Comparison of ENCODE assay signal across 8 cellular contexts in the genomic region with DNA sequence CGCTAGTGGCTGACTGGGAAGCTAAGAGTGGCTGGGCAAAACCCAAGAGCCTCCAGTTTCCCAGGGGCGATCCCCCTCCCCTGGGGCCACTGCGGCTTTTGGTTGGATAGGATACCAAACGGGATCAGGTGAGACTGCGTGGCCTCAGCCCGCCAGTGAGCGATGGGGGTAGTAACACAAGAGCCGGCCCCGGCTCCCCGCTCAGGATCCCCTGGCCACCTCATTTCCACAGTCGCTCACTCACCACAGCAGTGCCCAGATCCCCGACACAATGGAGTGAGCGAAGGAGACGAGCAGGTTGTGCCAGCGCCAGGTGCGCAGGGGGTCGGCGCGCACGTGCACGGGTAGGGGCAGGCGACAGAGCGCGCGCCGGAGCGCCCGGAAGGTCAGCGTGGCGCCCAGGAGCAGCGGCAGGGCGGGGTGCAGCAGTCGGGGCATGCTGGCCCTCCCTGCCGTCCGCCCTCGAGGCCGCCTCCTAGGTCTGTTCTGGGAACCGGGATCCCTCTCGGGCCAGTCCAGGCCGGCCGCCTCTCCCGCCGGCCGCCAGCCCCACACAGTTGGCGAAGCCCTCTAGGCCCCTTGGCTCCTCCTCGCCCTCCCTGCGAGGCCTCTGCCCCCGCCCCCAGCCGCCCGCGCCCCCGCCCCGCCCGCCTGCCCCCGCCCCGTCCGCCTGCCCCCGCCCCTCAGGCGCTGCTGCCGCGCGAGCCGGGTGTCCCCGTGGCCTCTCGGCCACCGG. TPM values are rescaled to one million over a fixed set of nuclear protein-coding genes. Genes with fewer than 3 reads are reported as not detected.
DNase-seq lines count a peak whose midpoint lies in the region; ATAC-seq, FAIRE-seq and TF ChIP-seq lines count a peak whose summit lies in the region.

A gene with protein sequence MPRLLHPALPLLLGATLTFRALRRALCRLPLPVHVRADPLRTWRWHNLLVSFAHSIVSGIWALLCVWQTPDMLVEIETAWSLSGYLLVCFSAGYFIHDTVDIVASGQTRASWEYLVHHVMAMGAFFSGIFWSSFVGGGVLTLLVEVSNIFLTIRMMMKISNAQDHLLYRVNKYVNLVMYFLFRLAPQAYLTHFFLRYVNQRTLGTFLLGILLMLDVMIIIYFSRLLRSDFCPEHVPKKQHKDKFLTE (minus strand): TSS at position 574 of the 736 bp plus-strand sequence. CDS start 136 bp downstream, at position 438.

- intact Hi-C loops in CD14-positive monocyte (cut with micrococcal nuclease) = loop anchor here (1.0 to 5.0 kb wide), 3 partner anchors 17 to 86 kb away; no protein-coding TSS in a partner anchor

- H3K9me3 Mint-ChIP-seq in CD14-positive monocyte = peaks cover 0 to 2% (median 0%) of the 10 kb centered on the region in 7 donors

- peaks cover 22% of the 10 kb centered on the region for H3K36me3 ChIP-seq in bronchial epithelial cell (ENCODE audit: control insufficient read depth, insufficient read depth, low read length)

- no peak for DNase-seq in CD14-positive monocyte (ENCODE audit: low spot score)
- peak; percentile 57 for DNase-seq in NCI-H146 treated with DMSO at 0.1 percent for 48 hours (lab: John Stamatoyannopoulos, UW; ENCODE audit: unreplicated experiment)
- peak; percentile 42 for DNase-seq in T-helper 22 cell (ENCODE audit: low read depth)
- DNase-seq in bronchial epithelial cell (ENCODE audit: low read depth) = peak; percentile 63
- DNase-seq in islet precursor cell = peak; percentile 98
- DNase-seq in stimulated activated CD4-positive, alpha-beta T cell treated with anti-CD3 and anti-CD28 coated beads, Interleukin-1b, Interleukin-23, amount 100 ng/mL, for 48 hours = peak; percentile 72

- peak within 1 kb of the TSS; percentile 89 to 95 for H3K4me3 Mint-ChIP-seq in CD14-positive monocyte

- ATAC-seq in GM21515 (IDR thresholded peaks at IDR 0.05; ENCODE audit: unreplicated experiment) (peak; percentile 2), HG03095 (IDR thresholded peaks at IDR 0.05; ENCODE audit: unreplicated experiment) (no peak)

- peaks cover 2 to 15% (median 7%) of the 10 kb centered on the region in 3 donors for H3K27me3 Mint-ChIP-seq in CD14-positive monocyte (ENCODE audit: low read depth in 3 of 3)

- no peak for TF ChIP-seq CTCF in CD14-positive monocyte (IDR thresholded peaks at IDR 0.05)
- TF ChIP-seq CTCF in bronchial epithelial cell (IDR thresholded peaks at IDR 0.05; ENCODE audit: insufficient read depth, low read length, severe bottlenecking) = no peak

- H3K36me3 Mint-ChIP-seq in CD14-positive monocyte = peaks cover 36 to 40% of the 10 kb centered on the region in 2 donors

- peak within 1 kb of the TSS; percentile 72 for H3K4me3 ChIP-seq in bronchial epithelial cell (ENCODE audit: low read depth, low read length)

- peaks cover 59% of the 10 kb centered on the region for H3K4me1 Mint-ChIP-seq in CD14-positive monocyte

- peak within 1 kb of the TSS in 6 of 7 donors; percentile 43 to 83 (median 64) for H3K27ac Mint-ChIP-seq in CD14-positive monocyte

- no peak for FAIRE-seq in bronchial epithelial cell (lab: Jason Lieb, UNC)

- no peaks in the 10 kb centered on the region for H3K27me3 ChIP-seq in bronchial epithelial cell (ENCODE audit: control insufficient read depth, insufficient read depth, low read length)

RNA-seq across cellular contexts. Expression of the gene that starts here (rescaled TPM):
- polyA plus RNA-seq in CD14-positive monocyte = not detected
- total RNA-seq in bronchial epithelial cell = 6.5 and 7.4 TPM in 2 replicates
